Comparison of ENCODE assay signal across 14 cellular contexts in genomic region chr2:27795868-27796277, GRCh38. TPM values are rescaled to one million over a fixed set of nuclear protein-coding genes. Genes with fewer than 3 reads are reported as not detected.
DNase-seq lines count a peak whose midpoint lies in the region; ATAC-seq and TF ChIP-seq lines count a peak whose summit lies in the region.
"Had no signal": no experiment of that assay in that cellular context is flagged by ENCODE, and none has a peak within 500 bp of the region (broad histone marks: within the 10 kb centered on the region; RNA-seq: fewer than 3 reads in every experiment).

No MANE protein-coding gene starts in this region.

- POLR2A ChIA-PET in PC-9 (lab: Charles Lee; ENCODE audit: unreplicated experiment): no interaction called here

- H3K27me3 ChIP-seq in esophagus squamous epithelium: no peaks in the 10 kb centered on the region
- H3K27me3 ChIP-seq in upper lobe of left lung: no peaks in the 10 kb centered on the region
- no peaks in the 10 kb centered on the region for H3K27me3 ChIP-seq in PC-9 (ENCODE audit: insufficient read depth, low read depth)
- no peaks in the 10 kb centered on the region for H3K27me3 ChIP-seq in colonic mucosa
- H3K27me3 ChIP-seq: hepatocyte, vagina had no signal

- peaks cover 0 to 31% (median 14%) of the 10 kb centered on the region in 3 donors for H3K4me1 ChIP-seq in esophagus squamous epithelium
- peaks cover 12 to 28% (median 25%) of the 10 kb centered on the region in 4 donors for H3K4me1 ChIP-seq in upper lobe of left lung
- H3K4me1 ChIP-seq in PC-9 (replicated peaks; ENCODE audit: insufficient read depth): peaks cover 44% of the 10 kb centered on the region
- H3K4me1 ChIP-seq in colonic mucosa: no peaks in the 10 kb centered on the region
- H3K4me1 ChIP-seq: vagina had no signal

- CTCF ChIA-PET in PC-9 (lab: Charles Lee): interaction anchor here (0.7 kb wide), 1 partner anchor 122 kb away, joined by 9 read pairs; no protein-coding TSS in a partner anchor

- no peak overlapping the region for H3K4me3 Mint-ChIP-seq in nephron progenitor cell
- H3K4me3 Mint-ChIP-seq: activated naive CD8-positive, alpha-beta T cell treated with anti-CD3 and anti-CD28 coated beads for 36 hours had no signal

- H3K9me3 ChIP-seq in esophagus squamous epithelium (no peaks in the 10 kb centered on the region), upper lobe of left lung (no peaks in the 10 kb centered on the region), PC-9 (ENCODE audit: insufficient read depth, low read depth) (no peaks in the 10 kb centered on the region), colonic mucosa (no peaks in the 10 kb centered on the region)
- H3K9me3 ChIP-seq: vagina had no signal

- no peaks in the 10 kb centered on the region for H3K9me3 Mint-ChIP-seq in nephron progenitor cell
- H3K9me3 Mint-ChIP-seq: activated naive CD8-positive, alpha-beta T cell treated with anti-CD3 and anti-CD28 coated beads for 36 hours had no signal

- no peak overlapping the region for H3K9ac ChIP-seq in colonic mucosa (ENCODE audit: low read depth in 2 of 2, low read length in 2 of 2)

- H3K27ac Mint-ChIP-seq in nephron progenitor cell: peak overlapping the region; percentile 47

- no peaks in the 10 kb centered on the region for H4K20me1 ChIP-seq in PC-9 (ENCODE audit: insufficient read depth)

- no peaks in the 10 kb centered on the region for H3K79me2 ChIP-seq in PC-9 (ENCODE audit: low read depth)
- H3K79me2 ChIP-seq: hepatocyte had no signal

- no peaks in the 10 kb centered on the region for H3K4me1 Mint-ChIP-seq in nephron progenitor cell

- no peaks in the 10 kb centered on the region for H3K36me3 Mint-ChIP-seq in nephron progenitor cell (ENCODE audit: low read depth)

- H3F3A ChIP-seq in PC-9 (ENCODE audit: insufficient read depth, low read depth): peaks cover 31% of the 10 kb centered on the region

- intact Hi-C loops in esophagus squamous epithelium (cut with DNase I) (no loop called here), PC-9 (cut with micrococcal nuclease; ENCODE audit: unreplicated experiment) (no loop called here), colonic mucosa (cut with DNase I) (no loop called here)

- no peak overlapping the region for H2AFZ ChIP-seq in PC-9
- H2AFZ ChIP-seq: hepatocyte had no signal

- no peak for ATAC-seq in upper lobe of left lung (ENCODE audit: low FRiP score in 2 of 2)
- ATAC-seq: HCT116 had no signal

- H3K4me2 ChIP-seq in PC-9: no peak overlapping the region
- H3K4me2 ChIP-seq: hepatocyte had no signal

- H3K4me3 ChIP-seq in esophagus squamous epithelium (no peak overlapping the region), upper lobe of left lung (no peak overlapping the region), PC-9 (no peak overlapping the region), colonic mucosa (no peak overlapping the region)
- H3K4me3 ChIP-seq: hepatocyte, vagina had no signal

- TF ChIP-seq CTCF in esophagus squamous epithelium (IDR thresholded peaks at IDR 0.05) (no peak), nephron progenitor cell (IDR thresholded peaks at IDR 0.05) (no peak), upper lobe of left lung (IDR thresholded peaks at IDR 0.05) (no peak), PC-9 (conservative IDR thresholded peaks at IDR 0.05) (no peak), colonic mucosa (IDR thresholded peaks at IDR 0.05) (no peak)

- BruUV-seq in PC-9 (replicated peaks; lab: Mats Ljungman, UMichigan): no TSS peak

- H3K27ac ChIP-seq in esophagus squamous epithelium (peak overlapping the region; percentile 49 to 75 (median 57)), upper lobe of left lung (peak overlapping the region; percentile 43 to 71 (median 58)), PC-9 (no peak overlapping the region), colonic mucosa (no peak overlapping the region)
- H3K27ac ChIP-seq: hepatocyte, vagina had no signal

- peaks cover 9% of the 10 kb centered on the region; the same call in 1 of the 2 replicates for H3K9me2 ChIP-seq in PC-9 (ENCODE audit: insufficient read depth)

- TF ChIP-seq POLR2A in esophagus squamous epithelium (IDR thresholded peaks at IDR 0.05) (no peak), upper lobe of left lung (IDR thresholded peaks at IDR 0.05) (no peak)

- DNase-seq in NOMO-1 treated with DMSO at 0.1 percent for 48 hours (lab: John Stamatoyannopoulos, UW; ENCODE audit: unreplicated experiment): peak; percentile 34
- no peak for DNase-seq in NOMO-1 treated with dmso at 0.1 percent for 144 hours (lab: John Stamatoyannopoulos, UW; ENCODE audit: unreplicated experiment)
- DNase-seq in esophagus squamous epithelium (lab: John Stamatoyannopoulos, UW): no peak
- DNase-seq in nephron progenitor cell: no peak
- DNase-seq in upper lobe of left lung: no peak
- DNase-seq in PC-9: no peak
- DNase-seq in hypothalamus (lab: John Stamatoyannopoulos, UW): no peak
- DNase-seq in colonic mucosa: no peak
- DNase-seq: activated naive CD8-positive, alpha-beta T cell treated with anti-CD3 and anti-CD28 coated beads for 36 hours; midbrain; small intestine had no signal

- H3K36me3 ChIP-seq in esophagus squamous epithelium (no peaks in the 10 kb centered on the region), upper lobe of left lung (no peaks in the 10 kb centered on the region), PC-9 (ENCODE audit: low read depth) (no peaks in the 10 kb centered on the region), colonic mucosa (no peaks in the 10 kb centered on the region)
- H3K36me3 ChIP-seq: vagina had no signal

- H3K27me3 Mint-ChIP-seq in nephron progenitor cell (ENCODE audit: low read depth, poor library complexity): peaks cover 2% of the 10 kb centered on the region
- H3K27me3 Mint-ChIP-seq: activated naive CD8-positive, alpha-beta T cell treated with anti-CD3 and anti-CD28 coated beads for 36 hours had no signal

- no peak for TF ChIP-seq EP300 in upper lobe of left lung (IDR thresholded peaks at IDR 0.05)

- WGBS in esophagus squamous epithelium, 2 donors: 41 to 54% methylated on average over 4 of the region's 4 CpGs
- WGBS in upper lobe of left lung, 2 donors: 33 to 42% methylated on average over 4 of the region's 4 CpGs

RNA-seq across cellular contexts. Expression of gene MRPL33, which starts 24.4 kb away (rescaled TPM):
- total RNA-seq in esophagus squamous epithelium: 100 to 1,000 TPM in 1 of 4 donors, 10 to 100 TPM in 3; 50.4 to 114 (median 70.9) TPM
- 100 to 1,000 TPM in 2 of 6 donors, 10 to 100 TPM in 4; 54.5 to 122 (median 72.4) TPM for total RNA-seq in upper lobe of left lung
- total RNA-seq in PC-9 (2021): 81.9 and 86.3 TPM in 2 replicates
- 10 to 100 TPM; 56.5 to 63.7 TPM for total RNA-seq in colonic mucosa

Comparison
In these comparisons a context has a peak if more than half of its experiments do, and no peak if none do; other contexts are left out.
1. H3K27ac ChIP-seq: peak in esophagus squamous epithelium (4 of 4) and upper lobe of left lung (4 of 4); none in PC-9 (single experiment) and colonic mucosa (single experiment).